ENCODE assay signal across 2 cellular contexts in genomic region chr3:184229424-184230080, GRCh38.
TF ChIP-seq lines count a peak whose summit lies in the region.

Gene VWA5B2, plus strand, starts transcription at chr3:184229585. Its CDS starts 944 bp downstream, at chr3:184230529.

TF ChIP-seq in HCT116, 20 proteins besides CTCF, POLR2A, EP300 and RAD21 (continued from another document):
- TF ChIP-seq ZBTB33 (IDR thresholded peaks at IDR 0.05; ENCODE audit: extremely low read depth, insufficient replicate concordance, low read length): no peak

TF ChIP-seq in GM12878, 131 proteins besides CTCF, POLR2A, EP300 and RAD21 (continued from another document):
- TF ChIP-seq REST (IDR thresholded peaks at IDR 0.05; ENCODE audit: low read depth, low read length) (no peak), ZBTB4 (CRISPR knock-in tag; IDR thresholded peaks at IDR 0.05) (no peak), IKZF1 (conservative IDR thresholded peaks at IDR 0.05) (0 out of 2 replicates have a peak, but pooled peaks have one; percentile 34), TCF3 (IDR thresholded peaks at IDR 0.05; ENCODE audit: borderline replicate concordance, insufficient read depth, low read depth, low read length) (no peak), POLR2AphosphoS2 (IDR thresholded peaks at IDR 0.05; ENCODE audit: low read depth, low read length) (no peak), DPF2 (IDR thresholded peaks at IDR 0.05) (0 out of 2 replicates have a peak, but pooled peaks have one; percentile 23), EGR1 (IDR thresholded peaks at IDR 0.05; ENCODE audit: borderline replicate concordance in 1 of 2, low read depth in 2 of 2, low read length in 2 of 2) (peak in 1 of 2 experiments; percentile 55; a peak in 2 of 3 replicates), EED (IDR thresholded peaks at IDR 0.05; ENCODE audit: low read depth) (no peak), LARP7 (IDR thresholded peaks at IDR 0.05) (peak; percentile 58; the same call in 1 of the 2 replicates)
